25 cellular contexts compared by ENCODE assay signal in genomic region chr10:47297796-47298540, GRCh38. TPM values are rescaled to one million over a fixed set of nuclear protein-coding genes. Genes with fewer than 3 reads are reported as not detected.
DNase-seq lines count a peak whose midpoint lies in the region; ATAC-seq and TF ChIP-seq lines count a peak whose summit lies in the region.
"Had no signal": no experiment of that assay in that cellular context is flagged by ENCODE, and none has a peak within 500 bp of the region (broad histone marks: within the 10 kb centered on the region; RNA-seq: fewer than 3 reads in every experiment).

No MANE protein-coding gene starts in this region.

- H3K4me3 Mint-ChIP-seq in neural crest cell (peak overlapping the region; percentile 81), MCF 10A (ENCODE audit: unreplicated experiment) (no peak overlapping the region)
- H3K4me3 Mint-ChIP-seq: CD8-positive, alpha-beta T cell had no signal

- no peaks in the 10 kb centered on the region for H3K27me3 ChIP-seq in thyroid gland

- TF ChIP-seq POLR2A in thyroid gland (IDR thresholded peaks at IDR 0.05), result no peak

- H3K4me3 ChIP-seq in thyroid gland (replicated peaks in 1 of 3), result no peak overlapping the region
- H3K4me3 ChIP-seq: BLaER1 had no signal

- no TSS peak for BruUV-seq in MCF 10A (replicated peaks; lab: Mats Ljungman, UMichigan)

- H3K36me3 Mint-ChIP-seq in neural crest cell (ENCODE audit: low read depth) (no peaks in the 10 kb centered on the region), MCF 10A (ENCODE audit: insufficient read depth, unreplicated experiment) (no peaks in the 10 kb centered on the region)
- H3K36me3 Mint-ChIP-seq: CD8-positive, alpha-beta T cell had no signal

- H3K36me3 ChIP-seq in thyroid gland, result no peaks in the 10 kb centered on the region
- H3K36me3 ChIP-seq: BLaER1 had no signal

- CTCF ChIA-PET in MCF 10A (lab: Yijun Ruan, JAX), result interaction anchor here (0.7 to 2.5 kb wide), 5 partner anchors 10 to 250 kb away, joined by 3 to 12 read pairs (median 4); no protein-coding TSS in a partner anchor

- H3K9me3 ChIP-seq in thyroid gland, result no peaks in the 10 kb centered on the region

- H3K9me3 Mint-ChIP-seq in neural crest cell (no peaks in the 10 kb centered on the region), MCF 10A (ENCODE audit: unreplicated experiment) (no peaks in the 10 kb centered on the region)
- H3K9me3 Mint-ChIP-seq: CD8-positive, alpha-beta T cell had no signal

- TF ChIP-seq CTCF in neural crest cell (conservative IDR thresholded peaks at IDR 0.05) (no peak), thyroid gland (IDR thresholded peaks at IDR 0.05) (no peak), MCF 10A (IDR thresholded peaks at IDR 0.05; ENCODE audit: unreplicated experiment) (no peak)

- peaks cover 4 to 51% of the 10 kb centered on the region in 2 donors for H3K4me1 ChIP-seq in thyroid gland
- H3K4me1 ChIP-seq: BLaER1 had no signal

- peak; percentile 14 for DNase-seq in activated effector memory CD4-positive, alpha-beta T cell treated with anti-CD3 and anti-CD28 coated beads, Interleukin-2, amount 50 U/mL, for 16 hours
- no peak for DNase-seq in activated effector memory CD4-positive, alpha-beta T cell treated with Interleukin-2 at 50 U/mL for 16 hours
- DNase-seq in neural crest cell (ENCODE audit: low read depth, low spot score) (no peak), thyroid gland (peak; percentile 46 to 51), MCF 10A (ENCODE audit: unreplicated experiment) (no peak), NCI-H524 treated with DMSO at 0.1 percent for 48 hours (lab: John Stamatoyannopoulos, UW) (no peak), germinal center (ENCODE audit: low spot score) (no peak)
- DNase-seq: ACHN; CD8-positive, alpha-beta T cell; DMS153; IMR-90; MV-4-11; NCI-H1694; NCI-H2081; NCI-H2171 treated with DMSO at 0.1 percent for 48 hours; NCI-H526 treated with DMSO at 0.1 percent for 48 hours; Right ventricle myocardium superior had no signal

- peaks cover 41% of the 10 kb centered on the region for H3K27me3 Mint-ChIP-seq in neural crest cell (ENCODE audit: low read depth)
- peaks cover 53% of the 10 kb centered on the region for H3K27me3 Mint-ChIP-seq in MCF 10A (ENCODE audit: insufficient read depth, unreplicated experiment)

- H3K27ac Mint-ChIP-seq in neural crest cell (ENCODE audit: unreplicated experiment) (no peak overlapping the region), MCF 10A (ENCODE audit: low read depth, unreplicated experiment) (no peak overlapping the region)
- H3K27ac Mint-ChIP-seq: CD8-positive, alpha-beta T cell had no signal

- peak overlapping the region in 1 of 3 donors; percentile 57 for H3K27ac ChIP-seq in thyroid gland
- H3K27ac ChIP-seq: 22Rv1, BLaER1, KMS-11 had no signal

- 68 to 70% methylated on average over 13 of the region's 13 CpGs for WGBS in thyroid gland, 2 donors

- peaks cover 58% of the 10 kb centered on the region for H3K4me1 Mint-ChIP-seq in neural crest cell
- no peaks in the 10 kb centered on the region for H3K4me1 Mint-ChIP-seq in MCF 10A (ENCODE audit: insufficient read depth, unreplicated experiment)

- POLR2A ChIA-PET in MCF 10A (lab: Yijun Ruan, JAX), result no interaction called here

- no peak for ATAC-seq in HG02588 (IDR thresholded peaks at IDR 0.05; ENCODE audit: unreplicated experiment)
- ATAC-seq: CD8-positive, alpha-beta T cell; HCT116 had no signal

- intact Hi-C loops in thyroid gland (cut with DNase I) (no loop called here), MCF 10A (cut with micrococcal nuclease) (no loop called here)

RNA-seq across cellular contexts. Expression of gene GDF10, which starts 2.0 kb away (rescaled TPM):
- total RNA-seq in neural crest cell, result 2.9 and 3.2 TPM in 2 replicates
- total RNA-seq in thyroid gland, result 1 to 10 TPM; 3.6 to 9.6 (median 7.3) TPM
- not detected in 2 replicates for total RNA-seq in MCF 10A (2022)
- total RNA-seq: G401, IMR-90, SK-MEL-5 had no signal

RNA-seq across cellular contexts. Expression of gene GDF2, which starts 24.3 kb away (rescaled TPM):
- not detected in 2 replicates for total RNA-seq in neural crest cell
- not detected for total RNA-seq in thyroid gland
- not detected in 2 replicates for total RNA-seq in MCF 10A (2022)
- total RNA-seq: CD8-positive, alpha-beta T cell; G401; H1; Right ventricle myocardium superior; SK-MEL-5 had no signal

RNA-seq across cellular contexts. Expression of gene RBP3, which starts 50.2 kb away (rescaled TPM):
- total RNA-seq in neural crest cell (not detected in 2 replicates), thyroid gland (not detected), MCF 10A (2022) (not detected in 2 replicates)
- total RNA-seq: CD8-positive, alpha-beta T cell; G401; H1; IMR-90; Right ventricle myocardium superior; SK-MEL-5 had no signal

Comparison
In these comparisons a context has a peak if more than half of its experiments do, and no peak if none do; other contexts are left out.
1. DNase-seq: peak in activated effector memory CD4-positive, alpha-beta T cell treated with anti-CD3 and anti-CD28 coated beads, Interleukin-2, amount 50 U/mL, for 16 hours (single experiment) and thyroid gland (2 of 2); none in activated effector memory CD4-positive, alpha-beta T cell treated with Interleukin-2 at 50 U/mL for 16 hours (single experiment), neural crest cell (single experiment), MCF 10A (single experiment), NCI-H524 treated with DMSO at 0.1 percent for 48 hours (single experiment) and germinal center (single experiment).